Comparison of ENCODE assay signal across 15 cellular contexts in genomic region chr22:49616356-49617231, GRCh38.
"Had no signal": no experiment of that assay in that cellular context is flagged by ENCODE, and none has a peak within 500 bp of the region (broad histone marks: within the 10 kb centered on the region; RNA-seq: fewer than 3 reads in every experiment).

No MANE protein-coding gene starts in this region.

- H3K27me3 Mint-ChIP-seq: activated CD8-positive, alpha-beta T cell treated with anti-CD3 and anti-CD28 coated beads for 36 hours; activated naive CD8-positive, alpha-beta T cell; activated T-helper 17 cell treated with anti-CD3 and anti-CD28 coated beads, Interleukin-2, amount 50 U/mL, for 72 hours had no signal

- H3K27ac ChIP-seq: breast epithelium, thyroid gland, vagina had no signal

- H3K9me3 ChIP-seq: thyroid gland, vagina had no signal

- FAIRE-seq: endometrium had no signal

- H3K27ac Mint-ChIP-seq: activated CD8-positive, alpha-beta T cell treated with anti-CD3 and anti-CD28 coated beads for 36 hours; activated naive CD8-positive, alpha-beta T cell; activated T-helper 17 cell treated with anti-CD3 and anti-CD28 coated beads, Interleukin-2, amount 50 U/mL, for 72 hours; nephron progenitor cell had no signal

- H3K4me1 ChIP-seq: breast epithelium, thyroid gland, vagina had no signal

- ATAC-seq: activated CD8-positive, alpha-beta T cell treated with anti-CD3 and anti-CD28 coated beads for 36 hours; activated T-helper 17 cell treated with anti-CD3 and anti-CD28 coated beads, Interleukin-2, amount 50 U/mL, for 72 hours; esophagus mucosa had no signal

- H3K4me3 Mint-ChIP-seq: activated CD8-positive, alpha-beta T cell treated with anti-CD3 and anti-CD28 coated beads for 36 hours; activated naive CD8-positive, alpha-beta T cell; activated T-helper 17 cell treated with anti-CD3 and anti-CD28 coated beads, Interleukin-2, amount 50 U/mL, for 72 hours; nephron progenitor cell had no signal

- H3K4me3 ChIP-seq: breast epithelium, thyroid gland, vagina had no signal

- DNase-seq: activated CD4-positive, alpha-beta T cell treated with anti-CD3 and anti-CD28 coated beads for 4 hours; activated CD8-positive, alpha-beta T cell treated with anti-CD3 and anti-CD28 coated beads for 36 hours; anterior cingulate cortex; hypothalamus; mesendoderm; nephron progenitor cell; stimulated activated CD4-positive, alpha-beta T cell treated with anti-CD3 and anti-CD28 coated beads, Interleukin-4, amount 100 ng/mL, for 4 hours; T-helper 9 cell; thyroid gland had no signal
